In the genomic region with DNA sequence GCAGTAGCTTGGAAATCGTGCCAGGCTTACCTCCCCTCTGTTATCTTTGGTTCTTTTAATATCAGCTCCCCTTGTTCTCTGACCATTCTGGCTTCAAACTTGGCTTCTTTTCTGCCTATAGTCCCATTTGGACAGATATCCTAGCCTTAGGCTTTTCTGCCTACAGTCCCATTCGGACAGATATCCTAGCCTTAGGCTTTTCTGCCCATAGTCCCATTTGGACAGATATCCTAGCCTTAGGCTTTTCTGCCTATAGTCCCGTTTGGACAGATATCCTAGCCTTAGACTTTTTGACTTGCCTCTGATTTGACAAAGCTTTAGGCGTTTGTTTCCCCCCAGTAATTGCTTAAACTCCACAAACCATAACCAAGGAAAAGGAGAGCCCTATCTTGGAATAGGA, we compare ENCODE assay signal across 24 cellular contexts. TPM values are rescaled to one million over a fixed set of nuclear protein-coding genes. Genes with fewer than 3 reads are reported as not detected.
DNase-seq lines count a peak whose midpoint lies in the region; ATAC-seq and TF ChIP-seq lines count a peak whose summit lies in the region.
"Had no signal": no experiment of that assay in that cellular context is flagged by ENCODE, and none has a peak within 500 bp of the region (broad histone marks: within the 10 kb centered on the region; RNA-seq: fewer than 3 reads in every experiment).

No MANE protein-coding gene starts in this region.

- no peak overlapping the region for H3K4me3 Mint-ChIP-seq in Calu3 (ENCODE audit: low read depth, unreplicated experiment)
- H3K4me3 Mint-ChIP-seq in activated T-helper 1 cell treated with anti-CD3 and anti-CD28 coated beads, Interleukin-12 subunit alpha, Interleukin-12 subunit beta, Interleukin-2, Interleukin-4 antibody, amounts not matched to agents 30 ng/mL and 10 ng/mL and 1 ng/mL, durations not matched to agents 14 hours and 24 hours and 36 hours, result no peak overlapping the region
- H3K4me3 Mint-ChIP-seq in stimulated activated effector memory CD8-positive, alpha-beta T cell treated with anti-CD3 and anti-CD28 coated beads, Interleukin-12 subunit alpha, Interleukin-12 subunit beta, amount 100 ng/mL, for 72 hours, result no peak overlapping the region
- H3K4me3 Mint-ChIP-seq in activated T-helper 2 cell treated with anti-CD3 and anti-CD28 coated beads, Interferon-gamma antibody, Interleukin-2, Interleukin-4, amounts not matched to agents 10 μg/mL and 5 μg/mL and 100 μg/mL, durations not matched to agents 14 hours and 24 hours and 36 hours (ENCODE audit: low read depth), result no peak overlapping the region
- H3K4me3 Mint-ChIP-seq: CD4-positive, CD25-positive, alpha-beta regulatory T cell had no signal

- H3K4me3 ChIP-seq in right lobe of liver, result no peak overlapping the region
- H3K4me3 ChIP-seq: BLaER1, GM23248, Peyer's patch had no signal

- no TSS peak for BruUV-seq in Calu3 (replicated peaks; lab: Mats Ljungman, UMichigan)

- peaks cover 40% of the 10 kb centered on the region for H3K4me1 Mint-ChIP-seq in Calu3 (ENCODE audit: low read depth, unreplicated experiment)
- H3K4me1 Mint-ChIP-seq in activated T-helper 1 cell treated with anti-CD3 and anti-CD28 coated beads, Interleukin-12 subunit alpha, Interleukin-12 subunit beta, Interleukin-2, Interleukin-4 antibody, amounts not matched to agents 30 ng/mL and 10 ng/mL and 1 ng/mL, durations not matched to agents 14 hours and 24 hours and 36 hours (ENCODE audit: low read depth), result peaks cover 19% of the 10 kb centered on the region
- H3K4me1 Mint-ChIP-seq in stimulated activated effector memory CD8-positive, alpha-beta T cell treated with anti-CD3 and anti-CD28 coated beads, Interleukin-12 subunit alpha, Interleukin-12 subunit beta, amount 100 ng/mL, for 72 hours, result peaks cover 22% of the 10 kb centered on the region
- H3K4me1 Mint-ChIP-seq in activated T-helper 2 cell treated with anti-CD3 and anti-CD28 coated beads, Interferon-gamma antibody, Interleukin-2, Interleukin-4, amounts not matched to agents 10 μg/mL and 5 μg/mL and 100 μg/mL, durations not matched to agents 14 hours and 24 hours and 36 hours (ENCODE audit: low read depth), result peaks cover 25% of the 10 kb centered on the region
- H3K4me1 Mint-ChIP-seq: CD4-positive, CD25-positive, alpha-beta regulatory T cell had no signal

- no peaks in the 10 kb centered on the region for H3K9me3 ChIP-seq in right lobe of liver
- H3K9me3 ChIP-seq: BLaER1, Peyer's patch had no signal

- DNase-seq in Calu3, result no peak
- no peak for DNase-seq in activated T-helper 1 cell treated with anti-CD3 and anti-CD28 coated beads, Interleukin-12 subunit alpha, Interleukin-12 subunit beta, Interleukin-2, Interleukin-4 antibody, amounts not matched to agents 30 ng/mL and 10 ng/mL and 1 ng/mL, durations not matched to agents 14 hours and 24 hours and 36 hours (ENCODE audit: low spot score)
- no peak for DNase-seq in right lobe of liver
- DNase-seq in stimulated activated effector memory CD8-positive, alpha-beta T cell treated with anti-CD3 and anti-CD28 coated beads, Interleukin-12 subunit alpha, Interleukin-12 subunit beta, amount 100 ng/mL, for 72 hours (ENCODE audit: low spot score in 2 of 2), result no peak
- no peak for DNase-seq in NCI-H774 (lab: John Stamatoyannopoulos, UW)
- no peak for DNase-seq in activated T-helper 2 cell treated with anti-CD3 and anti-CD28 coated beads, Interferon-gamma antibody, Interleukin-2, Interleukin-4, amounts not matched to agents 10 μg/mL and 5 μg/mL and 100 μg/mL, durations not matched to agents 14 hours and 24 hours and 36 hours (ENCODE audit: low spot score)
- DNase-seq in HUDEP-2 (lab: John Stamatoyannopoulos, UW; ENCODE audit: unreplicated experiment in 76 of 76), result no peak
- no peak for DNase-seq in amygdala (lab: John Stamatoyannopoulos, UW)
- DNase-seq: CD4-positive, CD25-positive, alpha-beta regulatory T cell; GM23248; H7; KBM-7; NCI-H1048; NCI-H1417; NCI-H1694; NCI-H2029 treated with DMSO at 0.1 percent for 48 hours; NCI-H446 treated with DMSO at 0.1 percent for 48 hours; NCI-H526; Peyer's patch; SHP77 treated with DMSO at 0.1 percent for 48 hours had no signal

- H3K27ac ChIP-seq in right lobe of liver, result peak overlapping the region; percentile 75 to 88 (median 82)
- H3K27ac ChIP-seq: BLaER1, GM23248, Peyer's patch had no signal

- peak in 1 of 4 donors; percentile 2 for ATAC-seq in right lobe of liver
- no peak for ATAC-seq in stimulated activated effector memory CD8-positive, alpha-beta T cell treated with anti-CD3 and anti-CD28 coated beads, Interleukin-12 subunit alpha, Interleukin-12 subunit beta, amount 100 ng/mL, for 72 hours

- CTCF ChIA-PET in Calu3 (lab: Charles Lee), result no interaction called here

- H3K27ac Mint-ChIP-seq in Calu3 (ENCODE audit: unreplicated experiment), result peak overlapping the region; percentile 80
- H3K27ac Mint-ChIP-seq in activated T-helper 1 cell treated with anti-CD3 and anti-CD28 coated beads, Interleukin-12 subunit alpha, Interleukin-12 subunit beta, Interleukin-2, Interleukin-4 antibody, amounts not matched to agents 30 ng/mL and 10 ng/mL and 1 ng/mL, durations not matched to agents 14 hours and 24 hours and 36 hours, result peak overlapping the region; percentile 65
- peak overlapping the region; percentile 4 for H3K27ac Mint-ChIP-seq in stimulated activated effector memory CD8-positive, alpha-beta T cell treated with anti-CD3 and anti-CD28 coated beads, Interleukin-12 subunit alpha, Interleukin-12 subunit beta, amount 100 ng/mL, for 72 hours
- H3K27ac Mint-ChIP-seq in activated T-helper 2 cell treated with anti-CD3 and anti-CD28 coated beads, Interferon-gamma antibody, Interleukin-2, Interleukin-4, amounts not matched to agents 10 μg/mL and 5 μg/mL and 100 μg/mL, durations not matched to agents 14 hours and 24 hours and 36 hours, result no peak overlapping the region
- H3K27ac Mint-ChIP-seq: CD4-positive, CD25-positive, alpha-beta regulatory T cell had no signal

- no peaks in the 10 kb centered on the region for H3K27me3 Mint-ChIP-seq in Calu3 (ENCODE audit: unreplicated experiment)
- no peaks in the 10 kb centered on the region for H3K27me3 Mint-ChIP-seq in activated T-helper 1 cell treated with anti-CD3 and anti-CD28 coated beads, Interleukin-12 subunit alpha, Interleukin-12 subunit beta, Interleukin-2, Interleukin-4 antibody, amounts not matched to agents 30 ng/mL and 10 ng/mL and 1 ng/mL, durations not matched to agents 14 hours and 24 hours and 36 hours (ENCODE audit: insufficient read depth)
- H3K27me3 Mint-ChIP-seq in activated T-helper 2 cell treated with anti-CD3 and anti-CD28 coated beads, Interferon-gamma antibody, Interleukin-2, Interleukin-4, amounts not matched to agents 10 μg/mL and 5 μg/mL and 100 μg/mL, durations not matched to agents 14 hours and 24 hours and 36 hours (ENCODE audit: low read depth), result no peaks in the 10 kb centered on the region
- H3K27me3 Mint-ChIP-seq: CD4-positive, CD25-positive, alpha-beta regulatory T cell had no signal

- 53% methylated on average over 4 of the region's 4 CpGs for WGBS in right lobe of liver (ENCODE audit: insufficient coverage, low coverage, low lambda C conversion rate, missing lambda C conversion rate)

- TF ChIP-seq POLR2A in right lobe of liver (IDR thresholded peaks at IDR 0.05), result no peak

- peaks cover 12% of the 10 kb centered on the region for H3K36me3 Mint-ChIP-seq in Calu3 (ENCODE audit: insufficient read depth, unreplicated experiment)
- H3K36me3 Mint-ChIP-seq in activated T-helper 1 cell treated with anti-CD3 and anti-CD28 coated beads, Interleukin-12 subunit alpha, Interleukin-12 subunit beta, Interleukin-2, Interleukin-4 antibody, amounts not matched to agents 30 ng/mL and 10 ng/mL and 1 ng/mL, durations not matched to agents 14 hours and 24 hours and 36 hours (ENCODE audit: low read depth), result no peaks in the 10 kb centered on the region
- no peaks in the 10 kb centered on the region for H3K36me3 Mint-ChIP-seq in stimulated activated effector memory CD8-positive, alpha-beta T cell treated with anti-CD3 and anti-CD28 coated beads, Interleukin-12 subunit alpha, Interleukin-12 subunit beta, amount 100 ng/mL, for 72 hours
- H3K36me3 Mint-ChIP-seq in activated T-helper 2 cell treated with anti-CD3 and anti-CD28 coated beads, Interferon-gamma antibody, Interleukin-2, Interleukin-4, amounts not matched to agents 10 μg/mL and 5 μg/mL and 100 μg/mL, durations not matched to agents 14 hours and 24 hours and 36 hours (ENCODE audit: low read depth), result no peaks in the 10 kb centered on the region
- H3K36me3 Mint-ChIP-seq: CD4-positive, CD25-positive, alpha-beta regulatory T cell had no signal

- H3K27me3 ChIP-seq in right lobe of liver, result no peaks in the 10 kb centered on the region
- H3K27me3 ChIP-seq: BLaER1, Peyer's patch had no signal

- intact Hi-C loops in Calu3 (cut with micrococcal nuclease; ENCODE audit: unreplicated experiment), result loop anchor here (5.0 to 10.0 kb wide), 3 partner anchors 82 to 370 kb away; a partner anchor contains a TSS
- intact Hi-C loops in activated T-helper 1 cell treated with anti-CD3 and anti-CD28 coated beads, Interleukin-12 subunit alpha, Interleukin-12 subunit beta, Interleukin-2, Interleukin-4 antibody, amounts not matched to agents 30 ng/mL and 10 ng/mL and 1 ng/mL, durations not matched to agents 14 hours and 24 hours and 36 hours (cut with micrococcal nuclease), result no loop called here
- intact Hi-C loops in right lobe of liver (cut with DNase I), result loop anchor here in 1 of 2 donors (10.0 kb wide), 1 partner anchor 220 kb away; no protein-coding TSS in a partner anchor
- intact Hi-C loops in activated T-helper 2 cell treated with anti-CD3 and anti-CD28 coated beads, Interferon-gamma antibody, Interleukin-2, Interleukin-4, amounts not matched to agents 10 μg/mL and 5 μg/mL and 100 μg/mL, durations not matched to agents 14 hours and 24 hours and 36 hours (cut with micrococcal nuclease), result loop anchor here (5.0 kb wide), 2 partner anchors 82 to 403 kb away; a partner anchor contains a TSS

- peaks cover 0 to 49% (median 19%) of the 10 kb centered on the region in 4 donors for H3K4me1 ChIP-seq in right lobe of liver
- H3K4me1 ChIP-seq: BLaER1 had no signal

- no peaks in the 10 kb centered on the region for H3K9me3 Mint-ChIP-seq in Calu3 (ENCODE audit: low read depth, unreplicated experiment)
- no peaks in the 10 kb centered on the region for H3K9me3 Mint-ChIP-seq in activated T-helper 1 cell treated with anti-CD3 and anti-CD28 coated beads, Interleukin-12 subunit alpha, Interleukin-12 subunit beta, Interleukin-2, Interleukin-4 antibody, amounts not matched to agents 30 ng/mL and 10 ng/mL and 1 ng/mL, durations not matched to agents 14 hours and 24 hours and 36 hours
- no peaks in the 10 kb centered on the region for H3K9me3 Mint-ChIP-seq in stimulated activated effector memory CD8-positive, alpha-beta T cell treated with anti-CD3 and anti-CD28 coated beads, Interleukin-12 subunit alpha, Interleukin-12 subunit beta, amount 100 ng/mL, for 72 hours
- H3K9me3 Mint-ChIP-seq in activated T-helper 2 cell treated with anti-CD3 and anti-CD28 coated beads, Interferon-gamma antibody, Interleukin-2, Interleukin-4, amounts not matched to agents 10 μg/mL and 5 μg/mL and 100 μg/mL, durations not matched to agents 14 hours and 24 hours and 36 hours, result no peaks in the 10 kb centered on the region
- H3K9me3 Mint-ChIP-seq: CD4-positive, CD25-positive, alpha-beta regulatory T cell had no signal

- TF ChIP-seq CTCF in Calu3 (IDR thresholded peaks at IDR 0.05; ENCODE audit: unreplicated experiment) (no peak), right lobe of liver (IDR thresholded peaks at IDR 0.05) (no peak)

- H3K36me3 ChIP-seq in right lobe of liver, result no peaks in the 10 kb centered on the region
- H3K36me3 ChIP-seq: Peyer's patch had no signal

RNA-seq across cellular contexts. Expression of a gene that starts 25.6 kb away (rescaled TPM):
- total RNA-seq in Calu3 (2022) (28.2 and 30.4 TPM in 2 replicates), right lobe of liver (1 to 10 TPM; 2.3 to 6.0 (median 3.9) TPM)
- 17.8 and 20.8 TPM in 2 replicates for total RNA-seq in activated T-helper 1 cell treated with anti-CD3 and anti-CD28 coated beads, Interleukin-12 subunit alpha, Interleukin-12 subunit beta, Interleukin-2, Interleukin-4 antibody, amounts not matched to agents 30 ng/mL and 10 ng/mL and 1 ng/mL, durations not matched to agents 14 hours and 24 hours and 36 hours
- total RNA-seq in activated T-helper 2 cell treated with anti-CD3 and anti-CD28 coated beads, Interferon-gamma antibody, Interleukin-2, Interleukin-4, amounts not matched to agents 10 μg/mL and 5 μg/mL and 100 μg/mL, durations not matched to agents 14 hours and 24 hours and 36 hours, result 18.7 and 20.2 TPM in 2 replicates

RNA-seq across cellular contexts. Expression of a gene that starts 25.6 kb away (rescaled TPM):
- total RNA-seq in Calu3 (2022), result 15.3 and 22.0 TPM in 2 replicates
- 9.5 and 11.1 TPM in 2 replicates for total RNA-seq in activated T-helper 1 cell treated with anti-CD3 and anti-CD28 coated beads, Interleukin-12 subunit alpha, Interleukin-12 subunit beta, Interleukin-2, Interleukin-4 antibody, amounts not matched to agents 30 ng/mL and 10 ng/mL and 1 ng/mL, durations not matched to agents 14 hours and 24 hours and 36 hours
- 10 to 100 TPM; 15.7 to 38.2 (median 28.8) TPM for total RNA-seq in right lobe of liver
- 15.1 and 17.5 TPM in 2 replicates for total RNA-seq in activated T-helper 2 cell treated with anti-CD3 and anti-CD28 coated beads, Interferon-gamma antibody, Interleukin-2, Interleukin-4, amounts not matched to agents 10 μg/mL and 5 μg/mL and 100 μg/mL, durations not matched to agents 14 hours and 24 hours and 36 hours

RNA-seq across cellular contexts. Expression of a gene that starts 37.5 kb away (rescaled TPM):
- total RNA-seq in Calu3 (2022) (not detected in 2 replicates), right lobe of liver (under 1 TPM in 2 of 6 experiments, not detected in 4; 0.17 to 0.27 TPM)
- total RNA-seq in activated T-helper 1 cell treated with anti-CD3 and anti-CD28 coated beads, Interleukin-12 subunit alpha, Interleukin-12 subunit beta, Interleukin-2, Interleukin-4 antibody, amounts not matched to agents 30 ng/mL and 10 ng/mL and 1 ng/mL, durations not matched to agents 14 hours and 24 hours and 36 hours, result not detected in 2 replicates
- not detected in 2 replicates for total RNA-seq in activated T-helper 2 cell treated with anti-CD3 and anti-CD28 coated beads, Interferon-gamma antibody, Interleukin-2, Interleukin-4, amounts not matched to agents 10 μg/mL and 5 μg/mL and 100 μg/mL, durations not matched to agents 14 hours and 24 hours and 36 hours
- total RNA-seq: CD4-positive, CD25-positive, alpha-beta regulatory T cell; Daoy; G401; GM23248; H7; HT1080; Peyer's patch had no signal
